In genomic region chr11:18588297-18589252, GRCh38 we compare ENCODE assay signal across 1 cellular context.
TF ChIP-seq lines count a peak whose summit lies in the region.

Gene UEVLD (minus strand): TSS chr11:18588734. CDS start chr11:18588654, 80 bp downstream.

TF ChIP-seq in HepG2, 621 proteins besides CTCF, POLR2A, EP300 and RAD21 (continued from another document and continues in another):
- TF ChIP-seq ZNF318 (CRISPR knock-in tag; IDR thresholded peaks at IDR 0.05) = peak; percentile 39; the same call in 1 of the 2 replicates
- TF ChIP-seq ZNF354B (CRISPR knock-in tag; IDR thresholded peaks at IDR 0.05) = no peak
- peak in 1 of 2 experiments; percentile 55; a peak in 1 of 4 replicates for TF ChIP-seq REST (IDR thresholded peaks at IDR 0.05; ENCODE audit: borderline replicate concordance in 1 of 2, low read depth in 1 of 2, low read length in 2 of 2)
- TF ChIP-seq ZNF18 (CRISPR knock-in tag; IDR thresholded peaks at IDR 0.05; ENCODE audit: insufficient replicate concordance) = no peak
- peak; percentile 84; the same call in 1 of the 2 replicates for TF ChIP-seq ZNF501 (CRISPR knock-in tag; IDR thresholded peaks at IDR 0.05)
- 0 out of 2 replicates have a peak, but pooled peaks have one; percentile 51 for TF ChIP-seq HMGXB3 (CRISPR knock-in tag; IDR thresholded peaks at IDR 0.05; ENCODE audit: borderline replicate concordance)
- no peak for TF ChIP-seq MBD4 (IDR thresholded peaks at IDR 0.05; ENCODE audit: borderline replicate concordance, low read length)
- peak; percentile 19; the same call in 1 of the 2 replicates for TF ChIP-seq ZHX2 (IDR thresholded peaks at IDR 0.05; ENCODE audit: low read depth)
- peak; percentile 41 for TF ChIP-seq ZHX2 (CRISPR knock-in tag; IDR thresholded peaks at IDR 0.05; ENCODE audit: borderline replicate concordance)
- TF ChIP-seq ZNF773 (CRISPR knock-in tag; IDR thresholded peaks at IDR 0.05; ENCODE audit: borderline replicate concordance) = peak; percentile 59; the same call in 1 of the 2 replicates
- peak; percentile 91 for TF ChIP-seq ZNF883 (CRISPR knock-in tag; IDR thresholded peaks at IDR 0.05; ENCODE audit: not compliant biosample characterization)
- peak; percentile 49 for TF ChIP-seq IKZF4 (CRISPR knock-in tag; IDR thresholded peaks at IDR 0.05; ENCODE audit: borderline replicate concordance, low read depth, not compliant biosample characterization)
- peak; percentile 87; the same call in 1 of the 2 replicates for TF ChIP-seq HOXA5 (CRISPR knock-in tag; IDR thresholded peaks at IDR 0.05)
- peak; percentile 83; the same call in 1 of the 2 replicates for TF ChIP-seq MTF2 (CRISPR knock-in tag; IDR thresholded peaks at IDR 0.05; ENCODE audit: borderline replicate concordance)
- peak; percentile 75; the same call in 1 of the 2 replicates for TF ChIP-seq ZNF564 (CRISPR knock-in tag; IDR thresholded peaks at IDR 0.05)
- TF ChIP-seq RFX3 (CRISPR knock-in tag; IDR thresholded peaks at IDR 0.05) = no peak
- peak; percentile 69; the same call in 1 of the 2 replicates for TF ChIP-seq ZSCAN9 (CRISPR knock-in tag; IDR thresholded peaks at IDR 0.05; ENCODE audit: borderline replicate concordance)
- peak; percentile 90 for TF ChIP-seq PHF21A (CRISPR knock-in tag; IDR thresholded peaks at IDR 0.05)
- TF ChIP-seq ZHX1 (CRISPR knock-in tag; IDR thresholded peaks at IDR 0.05; ENCODE audit: low read depth) = 0 out of 2 replicates have a peak, but pooled peaks have one; percentile 48
- TF ChIP-seq NCOA2 (CRISPR knock-in tag; IDR thresholded peaks at IDR 0.05) = peak; percentile 63
